20 cellular contexts compared by ENCODE assay signal in genomic region chr20:46850416-46850815, GRCh38. TPM values are rescaled to one million over a fixed set of nuclear protein-coding genes. Genes with fewer than 3 reads are reported as not detected.
"Had no signal": no experiment of that assay in that cellular context is flagged by ENCODE, and none has a peak within 500 bp of the region (broad histone marks: within the 10 kb centered on the region; RNA-seq: fewer than 3 reads in every experiment).

No MANE protein-coding gene starts in this region.

- ATAC-seq: activated naive CD8-positive, alpha-beta T cell treated with anti-CD3 and anti-CD28 coated beads, Interleukin-2, amount 50 U/mL, for 24 hours; natural killer cell; T-helper 17 cell had no signal

- H3K4me1 Mint-ChIP-seq: activated naive CD8-positive, alpha-beta T cell treated with anti-CD3 and anti-CD28 coated beads, Interleukin-2, amount 50 U/mL, for 24 hours; immature natural killer cell; natural killer cell; T-helper 17 cell had no signal

- H2AFZ ChIP-seq: parathyroid adenoma had no signal

- H3K4me3 Mint-ChIP-seq: activated CD4-positive, alpha-beta memory T cell treated with anti-CD3 and anti-CD28 coated beads for 36 hours; activated naive CD8-positive, alpha-beta T cell treated with anti-CD3 and anti-CD28 coated beads, Interleukin-2, amount 50 U/mL, for 24 hours; immature natural killer cell; natural killer cell; T-helper 17 cell had no signal

- H3K9ac ChIP-seq: parathyroid adenoma had no signal

- H3K36me3 ChIP-seq: left ventricle myocardium inferior, spleen, thoracic aorta had no signal

- H3K4me3 ChIP-seq: left ventricle myocardium inferior, spleen, thoracic aorta had no signal

- H3K9me3 ChIP-seq: left ventricle myocardium inferior, thoracic aorta had no signal

- DNase-seq: activated CD4-positive, alpha-beta memory T cell treated with anti-CD3 and anti-CD28 coated beads for 36 hours; activated CD4-positive, alpha-beta T cell treated with anti-CD3 and anti-CD28 coated beads for 48 hours; activated gamma-delta T cell; activated naive CD4-positive, alpha-beta T cell treated with anti-CD3 and anti-CD28 coated beads, Interleukin-2, amount 50 U/mL, for 16 hours; activated naive CD8-positive, alpha-beta T cell treated with anti-CD3 and anti-CD28 coated beads, Interleukin-2, amount 50 U/mL, for 24 hours; immature natural killer cell; left ventricle myocardium inferior; natural killer cell; spleen; stimulated activated CD4-positive, alpha-beta T cell treated with anti-CD3 and anti-CD28 coated beads, Interleukin-4, amount 100 ng/mL, for 1 hour; stimulated activated naive CD4-positive, alpha-beta T cell; SW 1271; T-helper 17 cell had no signal

- H3K4me1 ChIP-seq: left ventricle myocardium inferior, parathyroid adenoma, spleen had no signal

- H3K9me3 Mint-ChIP-seq: immature natural killer cell, natural killer cell had no signal

- H3K27ac ChIP-seq: epithelial cell of prostate, left ventricle myocardium inferior, parathyroid adenoma, spleen, thoracic aorta had no signal

- H3K36me3 Mint-ChIP-seq: activated CD4-positive, alpha-beta memory T cell treated with anti-CD3 and anti-CD28 coated beads for 36 hours; immature natural killer cell; natural killer cell had no signal

- H3K79me2 ChIP-seq: parathyroid adenoma had no signal

- H3K27me3 Mint-ChIP-seq: activated naive CD8-positive, alpha-beta T cell treated with anti-CD3 and anti-CD28 coated beads, Interleukin-2, amount 50 U/mL, for 24 hours had no signal

- H3K27ac Mint-ChIP-seq: activated CD4-positive, alpha-beta memory T cell treated with anti-CD3 and anti-CD28 coated beads for 36 hours; activated naive CD8-positive, alpha-beta T cell treated with anti-CD3 and anti-CD28 coated beads, Interleukin-2, amount 50 U/mL, for 24 hours; immature natural killer cell; natural killer cell; T-helper 17 cell had no signal

RNA-seq across cellular contexts. Expression of gene EYA2, which starts 44.2 kb away (rescaled TPM):
- total RNA-seq: activated CD4-positive, alpha-beta memory T cell treated with anti-CD3 and anti-CD28 coated beads for 36 hours; fibroblast of villous mesenchyme; kidney epithelial cell; lung microvascular endothelial cell; pulmonary artery endothelial cell had no signal
